In genomic region chr17:34713687-34714086, GRCh38 we compare ENCODE assay signal across 30 cellular contexts.
"Had no signal": no experiment of that assay in that cellular context is flagged by ENCODE, and none has a peak within 500 bp of the region (broad histone marks: within the 10 kb centered on the region; RNA-seq: fewer than 3 reads in every experiment).

No MANE protein-coding gene starts in this region.

- H3K4me2 ChIP-seq: hepatocyte, neural progenitor cell had no signal

- H3K27ac Mint-ChIP-seq: mesothelial cell of epicardium; naive B cell; natural killer cell treated with Interleukin-12 subunit alpha and Interleukin-12 subunit beta and Interleukin-15 and Interleukin-18, amount 100 ng/mL, for 72 hours; neural progenitor cell; stimulated activated effector memory CD8-positive, alpha-beta T cell treated with anti-CD3 and anti-CD28 coated beads, Interleukin-12 subunit alpha, Interleukin-12 subunit beta, amount 100 ng/mL, for 72 hours had no signal

- ATAC-seq: esophagus mucosa; foreskin keratinocyte; gastroesophageal sphincter; heart left ventricle; left cardiac atrium; left lung; mucosa of descending colon; natural killer cell treated with Interleukin-12 subunit alpha and Interleukin-12 subunit beta and Interleukin-15 and Interleukin-18, amount 100 ng/mL, for 72 hours; psoas muscle; right cardiac atrium; stimulated activated effector memory CD8-positive, alpha-beta T cell treated with anti-CD3 and anti-CD28 coated beads, Interleukin-12 subunit alpha, Interleukin-12 subunit beta, amount 100 ng/mL, for 72 hours had no signal

- H3K4me1 ChIP-seq: foreskin keratinocyte, gastroesophageal sphincter, heart left ventricle, left lung, neural progenitor cell, psoas muscle, sigmoid colon, stomach, thyroid gland had no signal

- H3K4me1 Mint-ChIP-seq: mesothelial cell of epicardium; naive B cell; stimulated activated effector memory CD8-positive, alpha-beta T cell treated with anti-CD3 and anti-CD28 coated beads, Interleukin-12 subunit alpha, Interleukin-12 subunit beta, amount 100 ng/mL, for 72 hours had no signal

- H2AFZ ChIP-seq: hepatocyte, neural progenitor cell had no signal

- H3K4me3 Mint-ChIP-seq: mesothelial cell of epicardium; naive B cell; natural killer cell treated with Interleukin-12 subunit alpha and Interleukin-12 subunit beta and Interleukin-15 and Interleukin-18, amount 100 ng/mL, for 72 hours; neural progenitor cell; stimulated activated effector memory CD8-positive, alpha-beta T cell treated with anti-CD3 and anti-CD28 coated beads, Interleukin-12 subunit alpha, Interleukin-12 subunit beta, amount 100 ng/mL, for 72 hours had no signal

- H3K4me3 ChIP-seq: gastroesophageal sphincter, heart left ventricle, hepatocyte, left lung, mucosa of descending colon, neural progenitor cell, ovary, psoas muscle, sigmoid colon, stomach, thyroid gland had no signal

- H3K79me2 ChIP-seq: hepatocyte had no signal

- H3K27me3 ChIP-seq: foreskin keratinocyte, hepatocyte, ovary, thyroid gland had no signal

- DNase-seq: cortex of kidney; effector CD4-positive, alpha-beta T cell; foreskin keratinocyte; heart left ventricle; left cardiac atrium; left lung; mesenchymal stem cell; mucosa of descending colon; naive B cell; nucleus accumbens; ovary; posterior cingulate gyrus; psoas muscle; right cardiac atrium; sigmoid colon; stimulated activated CD4-positive, alpha-beta T cell treated with anti-CD3 and anti-CD28 coated beads, Interleukin-2, amount 100 ng/mL, for 24 hours; stimulated activated CD4-positive, alpha-beta T cell treated with anti-CD3 and anti-CD28 coated beads, Interleukin-4, amount 100 ng/mL, for 24 hours; stimulated activated naive CD4-positive, alpha-beta T cell treated with Interleukin-2 at 50 U/mL for 16 hours; stomach; thyroid gland; trophoblast cell had no signal

- H3K36me3 ChIP-seq: gastroesophageal sphincter, heart left ventricle, left lung, neural progenitor cell, ovary, sigmoid colon, stomach, thyroid gland had no signal

- H3K27ac ChIP-seq: epithelial cell of prostate, foreskin keratinocyte, gastroesophageal sphincter, heart left ventricle, hepatocyte, left lung, neural progenitor cell, ovary, psoas muscle, sigmoid colon, stomach, thyroid gland had no signal

- FAIRE-seq: urothelium cell line had no signal

- H3K9me3 Mint-ChIP-seq: mesothelial cell of epicardium; natural killer cell treated with Interleukin-12 subunit alpha and Interleukin-12 subunit beta and Interleukin-15 and Interleukin-18, amount 100 ng/mL, for 72 hours; neural progenitor cell had no signal

- H3K9me3 ChIP-seq: gastroesophageal sphincter, heart left ventricle, left lung, mucosa of descending colon, ovary, psoas muscle, sigmoid colon, stomach, thyroid gland had no signal

- H3K36me3 Mint-ChIP-seq: mesothelial cell of epicardium; naive B cell; natural killer cell treated with Interleukin-12 subunit alpha and Interleukin-12 subunit beta and Interleukin-15 and Interleukin-18, amount 100 ng/mL, for 72 hours; neural progenitor cell; stimulated activated effector memory CD8-positive, alpha-beta T cell treated with anti-CD3 and anti-CD28 coated beads, Interleukin-12 subunit alpha, Interleukin-12 subunit beta, amount 100 ng/mL, for 72 hours had no signal

- H3K9ac ChIP-seq: neural progenitor cell had no signal
